26 cellular contexts compared by ENCODE assay signal in genomic region chr6:99879431-99879830, GRCh38.
"Had no signal": no experiment of that assay in that cellular context is flagged by ENCODE, and none has a peak within 500 bp of the region (broad histone marks: within the 10 kb centered on the region; RNA-seq: fewer than 3 reads in every experiment).

No MANE protein-coding gene starts in this region.

- H3K36me3 ChIP-seq: breast epithelium, Peyer's patch, SJSA1 had no signal

- DNase-seq: activated CD4-positive, alpha-beta T cell treated with anti-CD3 and anti-CD28 coated beads for 48 hours; activated CD4-positive, alpha-beta T cell treated with anti-CD3 and anti-CD28 coated beads, Interleukin-2, amount 50 U/mL, for 4 hours; activated CD4-positive, CD25-positive, alpha-beta regulatory T cell treated with anti-CD3 and anti-CD28 coated beads, Interleukin-2, amount 50 U/mL, for 72 hours; activated CD8-positive, alpha-beta memory T cell treated with anti-CD3 and anti-CD28 coated beads, Interleukin-2, amount 10 ng/mL, durations not matched to agents 7 days and 5 days; activated effector memory CD4-positive, alpha-beta T cell treated with Interleukin-2 at 50 U/mL for 16 hours; activated naive CD4-positive, alpha-beta T cell; activated T-cell treated with anti-CD3 and anti-CD28 coated beads, Interleukin-2, amount 50 U/mL, for 24 hours; aorta; caudate nucleus; Karpas-422; NCI-H1105 treated with DMSO at 0.1 percent for 48 hours; NCI-H1436 treated with DMSO at 0.1 percent for 48 hours; NCI-H1930; NCI-H2171; NCI-H345; NCI-H510A; NCI-H526 treated with DMSO at 0.1 percent for 48 hours; Peyer's patch; Right ventricle myocardium superior; T-helper 9 cell had no signal

- ATAC-seq: activated CD8-positive, alpha-beta memory T cell treated with anti-CD3 and anti-CD28 coated beads, Interleukin-2, amount 10 ng/mL, durations not matched to agents 7 days and 5 days; K562; SK-N-SH treated with all-trans-retinoic acid at 6 μM for 48 hours; WTC11 had no signal

- H3K9me3 ChIP-seq: breast epithelium, Peyer's patch, SJSA1 had no signal

- H3K27me3 ChIP-seq: breast epithelium, Peyer's patch had no signal

- H3K4me1 ChIP-seq: breast epithelium, Peyer's patch, SJSA1 had no signal

- H3K4me3 ChIP-seq: breast epithelium, K562, Peyer's patch, SJSA1 had no signal

- H3K27ac ChIP-seq: breast epithelium, Peyer's patch, RWPE1, SJSA1 had no signal
